ENCODE assay signal across 10 cellular contexts in the genomic region with DNA sequence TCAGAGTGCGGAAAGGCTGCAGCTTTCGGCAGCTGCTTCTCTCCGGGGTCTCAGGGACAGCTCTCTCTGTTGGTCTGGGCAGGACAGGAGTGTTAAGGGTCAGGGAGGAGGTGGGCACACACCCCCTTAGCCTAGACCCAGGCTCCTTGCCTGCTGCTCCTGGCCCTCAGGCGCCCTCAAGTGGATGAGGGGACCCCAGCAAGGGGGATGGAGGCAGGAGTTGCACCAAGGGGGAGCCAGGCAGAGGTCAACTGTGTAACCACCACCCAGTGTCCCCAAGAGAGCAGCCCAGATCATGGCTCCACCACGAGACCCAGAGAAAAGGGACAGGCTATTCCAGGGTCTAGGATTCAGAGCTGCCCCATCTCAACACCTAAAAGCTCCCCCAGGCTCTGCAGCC. TPM values are rescaled to one million over a fixed set of nuclear protein-coding genes. Genes with fewer than 3 reads are reported as not detected.
A peak's percentile ranks its signal among the peaks of the same experiment; 100 is the strongest.
DNase-seq lines count a peak whose midpoint lies in the region; ATAC-seq and TF ChIP-seq lines count a peak whose summit lies in the region.
"Had no signal": no experiment of that assay in that cellular context is flagged by ENCODE, and none has a peak within 500 bp of the region (broad histone marks: within the 10 kb centered on the region; RNA-seq: fewer than 3 reads in every experiment).

No MANE protein-coding gene starts in this region.

- no peak for DNase-seq in natural killer cell
- no peak for DNase-seq in natural killer cell treated with Interleukin-12 subunit alpha and Interleukin-12 subunit beta and Interleukin-15 and Interleukin-18, amount 100 ng/mL, for 72 hours (ENCODE audit: low spot score)
- DNase-seq in OCI-M1 (lab: John Stamatoyannopoulos, UW) = peak; percentile 28
- no peak for DNase-seq in choroid plexus epithelial cell (ENCODE audit: low read depth)
- no peak for DNase-seq in activated T-cell treated with anti-CD3 and anti-CD28 coated beads, Interleukin-2, amount 50 U/mL, for 1 hour
- no peak for DNase-seq in activated CD4-positive, alpha-beta T cell treated with anti-CD3 and anti-CD28 coated beads, Interleukin-2, amount 50 U/mL, for 1 hour
- DNase-seq: activated gamma-delta T cell treated with Interleukin-2 at 50 U/mL for 16 hours had no signal

- H3K9me3 Mint-ChIP-seq in natural killer cell = no peaks in the 10 kb centered on the region
- no peaks in the 10 kb centered on the region for H3K9me3 Mint-ChIP-seq in natural killer cell treated with Interleukin-12 subunit alpha and Interleukin-12 subunit beta and Interleukin-15 and Interleukin-18, amount 100 ng/mL, for 72 hours

- no peak overlapping the region for H3K4me3 ChIP-seq in choroid plexus epithelial cell (ENCODE audit: low read depth, low read length)

- intact Hi-C loops in natural killer cell (cut with micrococcal nuclease) = no loop called here

- TF ChIP-seq CTCF in natural killer cell (IDR thresholded peaks at IDR 0.05) (no peak), choroid plexus epithelial cell (conservative IDR thresholded peaks at IDR 0.05; ENCODE audit: low read depth, low read length) (peak; percentile 43)

- no peaks in the 10 kb centered on the region for H3K27me3 Mint-ChIP-seq in natural killer cell (ENCODE audit: low read depth in 2 of 2)
- no peaks in the 10 kb centered on the region for H3K27me3 Mint-ChIP-seq in natural killer cell treated with Interleukin-12 subunit alpha and Interleukin-12 subunit beta and Interleukin-15 and Interleukin-18, amount 100 ng/mL, for 72 hours

- no peak overlapping the region for H3K4me3 Mint-ChIP-seq in natural killer cell
- H3K4me3 Mint-ChIP-seq in natural killer cell treated with Interleukin-12 subunit alpha and Interleukin-12 subunit beta and Interleukin-15 and Interleukin-18, amount 100 ng/mL, for 72 hours = no peak overlapping the region

- H3K36me3 Mint-ChIP-seq in natural killer cell = no peaks in the 10 kb centered on the region
- no peaks in the 10 kb centered on the region for H3K36me3 Mint-ChIP-seq in natural killer cell treated with Interleukin-12 subunit alpha and Interleukin-12 subunit beta and Interleukin-15 and Interleukin-18, amount 100 ng/mL, for 72 hours

- H3K4me1 Mint-ChIP-seq in natural killer cell = peaks cover 4 to 9% of the 10 kb centered on the region in 2 donors
- no peaks in the 10 kb centered on the region for H3K4me1 Mint-ChIP-seq in natural killer cell treated with Interleukin-12 subunit alpha and Interleukin-12 subunit beta and Interleukin-15 and Interleukin-18, amount 100 ng/mL, for 72 hours (ENCODE audit: low read depth in 2 of 2)

- H3K27ac Mint-ChIP-seq in natural killer cell = peak overlapping the region; percentile 68 to 86
- no peak overlapping the region for H3K27ac Mint-ChIP-seq in natural killer cell treated with Interleukin-12 subunit alpha and Interleukin-12 subunit beta and Interleukin-15 and Interleukin-18, amount 100 ng/mL, for 72 hours

- peak in 2 of 3 donors; percentile 7 to 27 for ATAC-seq in natural killer cell
- no peak for ATAC-seq in natural killer cell treated with Interleukin-12 subunit alpha and Interleukin-12 subunit beta and Interleukin-15 and Interleukin-18, amount 100 ng/mL, for 72 hours
- no peak for ATAC-seq in HG03460 (IDR thresholded peaks at IDR 0.05; ENCODE audit: unreplicated experiment)
- ATAC-seq in HG03442 (IDR thresholded peaks at IDR 0.05; ENCODE audit: unreplicated experiment) = no peak
- ATAC-seq: left cardiac atrium had no signal

RNA-seq across cellular contexts. Expression of a gene that starts 26.9 kb away (rescaled TPM):
- 100 to 1,000 TPM; 258 to 329 (median 293) TPM for total RNA-seq in natural killer cell
- 10 to 100 TPM; 24.9 to 25.9 TPM for total RNA-seq in natural killer cell treated with Interleukin-12 subunit alpha and Interleukin-12 subunit beta and Interleukin-15 and Interleukin-18, amount 100 ng/mL, for 72 hours

Comparison
In these comparisons a context has a peak if more than half of its experiments do, and no peak if none do; other contexts are left out.
1. ATAC-seq: peak in natural killer cell (2 of 3); none in natural killer cell treated with Interleukin-12 subunit alpha and Interleukin-12 subunit beta and Interleukin-15 and Interleukin-18, amount 100 ng/mL, for 72 hours (0 of 2), HG03460 (single experiment) and HG03442 (single experiment).
2. H3K27ac Mint-ChIP-seq: peak in natural killer cell (2 of 2); none in natural killer cell treated with Interleukin-12 subunit alpha and Interleukin-12 subunit beta and Interleukin-15 and Interleukin-18, amount 100 ng/mL, for 72 hours (0 of 2).
3. RNA of a gene that starts 26.9 kb away (total RNA-seq): 258 to 329 TPM in natural killer cell; 24.9 to 25.9 TPM in natural killer cell treated with Interleukin-12 subunit alpha and Interleukin-12 subunit beta and Interleukin-15 and Interleukin-18, amount 100 ng/mL, for 72 hours; every median in the first group is over 4 times any median in the second.